ENCODE assay signal across 1 cellular context in genomic region chr6:27114792-27115191, GRCh38.
A peak's percentile ranks its signal among the peaks of the same experiment; 100 is the strongest.
TF ChIP-seq lines count a peak whose summit lies in the region.

No MANE protein-coding gene starts in this region.

TF ChIP-seq in K562, 482 proteins besides CTCF, POLR2A, EP300 and RAD21 (continued from another document):
- TF ChIP-seq ZNF592 (IDR thresholded peaks at IDR 0.05) (0 out of 2 replicates have a peak, but pooled peaks have one; percentile 46), CBFB (CRISPR knock-in tag; IDR thresholded peaks at IDR 0.05) (0 out of 2 replicates have a peak, but pooled peaks have one; percentile 60), U2AF2 (optimal IDR thresholded peaks at IDR 0.05; ENCODE audit: low read depth, low read length) (no peak), RBM14 (IDR thresholded peaks at IDR 0.05; ENCODE audit: borderline replicate concordance, insufficient read depth, low read depth, low read length) (no peak), NCOA1 (IDR thresholded peaks at IDR 0.05; ENCODE audit: low read depth) (no peak), PRDM10 (IDR thresholded peaks at IDR 0.05; ENCODE audit: partially characterized antibody) (no peak), ZBTB17 (CRISPR knock-in tag; IDR thresholded peaks at IDR 0.05) (peak; percentile 36; the same call in 1 of the 2 replicates), PREB (CRISPR knock-in tag; IDR thresholded peaks at IDR 0.05) (peak; percentile 75; the same call in 1 of the 2 replicates), SP1 (CRISPR knock-in tag; IDR thresholded peaks at IDR 0.05) (0 out of 2 replicates have a peak, but pooled peaks have one; percentile 28), ZC3H4 (CRISPR knock-in tag; IDR thresholded peaks at IDR 0.05; ENCODE audit: borderline replicate concordance) (no peak)
TF ChIP-seq in K562: peak in this region for 6.
